Comparison of ENCODE assay signal across 1 cellular context in genomic region chr13:24063281-24063851, GRCh38.
TF ChIP-seq lines count a peak whose summit lies in the region.

No MANE protein-coding gene starts in this region.

TF ChIP-seq in WTC11, 78 proteins besides CTCF, POLR2A, EP300 and RAD21 (continued from another document):
- TF ChIP-seq AFF4 (CRISPR knock-in tag; IDR thresholded peaks at IDR 0.05; ENCODE audit: borderline replicate concordance) (no peak), ZNF121 (CRISPR knock-in tag; IDR thresholded peaks at IDR 0.05) (no peak), NFATC4 (CRISPR knock-in tag; IDR thresholded peaks at IDR 0.05) (no peak), IRF1 (CRISPR knock-in tag; IDR thresholded peaks at IDR 0.05) (no peak), TEAD1 (CRISPR knock-in tag; IDR thresholded peaks at IDR 0.05) (no peak), SP1 (CRISPR knock-in tag; conservative IDR thresholded peaks at IDR 0.05) (no peak), ATF1 (CRISPR knock-in tag; IDR thresholded peaks at IDR 0.05) (no peak), RELA (CRISPR knock-in tag; IDR thresholded peaks at IDR 0.05; ENCODE audit: borderline replicate concordance) (no peak)
- TF ChIP-seq, protein P1, sequence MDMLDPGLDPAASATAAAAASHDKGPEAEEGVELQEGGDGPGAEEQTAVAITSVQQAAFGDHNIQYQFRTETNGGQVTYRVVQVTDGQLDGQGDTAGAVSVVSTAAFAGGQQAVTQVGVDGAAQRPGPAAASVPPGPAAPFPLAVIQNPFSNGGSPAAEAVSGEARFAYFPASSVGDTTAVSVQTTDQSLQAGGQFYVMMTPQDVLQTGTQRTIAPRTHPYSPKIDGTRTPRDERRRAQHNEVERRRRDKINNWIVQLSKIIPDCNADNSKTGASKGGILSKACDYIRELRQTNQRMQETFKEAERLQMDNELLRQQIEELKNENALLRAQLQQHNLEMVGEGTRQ (CRISPR knock-in tag; IDR thresholded peaks at IDR 0.05): no peak
- TF ChIP-seq, protein P2, sequence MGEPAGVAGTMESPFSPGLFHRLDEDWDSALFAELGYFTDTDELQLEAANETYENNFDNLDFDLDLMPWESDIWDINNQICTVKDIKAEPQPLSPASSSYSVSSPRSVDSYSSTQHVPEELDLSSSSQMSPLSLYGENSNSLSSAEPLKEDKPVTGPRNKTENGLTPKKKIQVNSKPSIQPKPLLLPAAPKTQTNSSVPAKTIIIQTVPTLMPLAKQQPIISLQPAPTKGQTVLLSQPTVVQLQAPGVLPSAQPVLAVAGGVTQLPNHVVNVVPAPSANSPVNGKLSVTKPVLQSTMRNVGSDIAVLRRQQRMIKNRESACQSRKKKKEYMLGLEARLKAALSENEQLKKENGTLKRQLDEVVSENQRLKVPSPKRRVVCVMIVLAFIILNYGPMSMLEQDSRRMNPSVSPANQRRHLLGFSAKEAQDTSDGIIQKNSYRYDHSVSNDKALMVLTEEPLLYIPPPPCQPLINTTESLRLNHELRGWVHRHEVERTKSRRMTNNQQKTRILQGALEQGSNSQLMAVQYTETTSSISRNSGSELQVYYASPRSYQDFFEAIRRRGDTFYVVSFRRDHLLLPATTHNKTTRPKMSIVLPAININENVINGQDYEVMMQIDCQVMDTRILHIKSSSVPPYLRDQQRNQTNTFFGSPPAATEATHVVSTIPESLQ (CRISPR knock-in tag; IDR thresholded peaks at IDR 0.05): no peak
- TF ChIP-seq, protein P3, sequence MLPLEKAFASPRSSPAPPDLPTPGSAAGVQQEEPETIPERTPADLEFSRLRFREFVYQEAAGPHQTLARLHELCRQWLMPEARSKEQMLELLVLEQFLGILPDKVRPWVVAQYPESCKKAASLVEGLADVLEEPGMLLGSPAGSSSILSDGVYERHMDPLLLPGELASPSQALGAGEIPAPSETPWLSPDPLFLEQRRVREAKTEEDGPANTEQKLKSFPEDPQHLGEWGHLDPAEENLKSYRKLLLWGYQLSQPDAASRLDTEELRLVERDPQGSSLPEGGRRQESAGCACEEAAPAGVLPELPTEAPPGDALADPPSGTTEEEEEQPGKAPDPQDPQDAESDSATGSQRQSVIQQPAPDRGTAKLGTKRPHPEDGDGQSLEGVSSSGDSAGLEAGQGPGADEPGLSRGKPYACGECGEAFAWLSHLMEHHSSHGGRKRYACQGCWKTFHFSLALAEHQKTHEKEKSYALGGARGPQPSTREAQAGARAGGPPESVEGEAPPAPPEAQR (CRISPR knock-in tag; IDR thresholded peaks at IDR 0.05): no peak
- TF ChIP-seq, protein P4, sequence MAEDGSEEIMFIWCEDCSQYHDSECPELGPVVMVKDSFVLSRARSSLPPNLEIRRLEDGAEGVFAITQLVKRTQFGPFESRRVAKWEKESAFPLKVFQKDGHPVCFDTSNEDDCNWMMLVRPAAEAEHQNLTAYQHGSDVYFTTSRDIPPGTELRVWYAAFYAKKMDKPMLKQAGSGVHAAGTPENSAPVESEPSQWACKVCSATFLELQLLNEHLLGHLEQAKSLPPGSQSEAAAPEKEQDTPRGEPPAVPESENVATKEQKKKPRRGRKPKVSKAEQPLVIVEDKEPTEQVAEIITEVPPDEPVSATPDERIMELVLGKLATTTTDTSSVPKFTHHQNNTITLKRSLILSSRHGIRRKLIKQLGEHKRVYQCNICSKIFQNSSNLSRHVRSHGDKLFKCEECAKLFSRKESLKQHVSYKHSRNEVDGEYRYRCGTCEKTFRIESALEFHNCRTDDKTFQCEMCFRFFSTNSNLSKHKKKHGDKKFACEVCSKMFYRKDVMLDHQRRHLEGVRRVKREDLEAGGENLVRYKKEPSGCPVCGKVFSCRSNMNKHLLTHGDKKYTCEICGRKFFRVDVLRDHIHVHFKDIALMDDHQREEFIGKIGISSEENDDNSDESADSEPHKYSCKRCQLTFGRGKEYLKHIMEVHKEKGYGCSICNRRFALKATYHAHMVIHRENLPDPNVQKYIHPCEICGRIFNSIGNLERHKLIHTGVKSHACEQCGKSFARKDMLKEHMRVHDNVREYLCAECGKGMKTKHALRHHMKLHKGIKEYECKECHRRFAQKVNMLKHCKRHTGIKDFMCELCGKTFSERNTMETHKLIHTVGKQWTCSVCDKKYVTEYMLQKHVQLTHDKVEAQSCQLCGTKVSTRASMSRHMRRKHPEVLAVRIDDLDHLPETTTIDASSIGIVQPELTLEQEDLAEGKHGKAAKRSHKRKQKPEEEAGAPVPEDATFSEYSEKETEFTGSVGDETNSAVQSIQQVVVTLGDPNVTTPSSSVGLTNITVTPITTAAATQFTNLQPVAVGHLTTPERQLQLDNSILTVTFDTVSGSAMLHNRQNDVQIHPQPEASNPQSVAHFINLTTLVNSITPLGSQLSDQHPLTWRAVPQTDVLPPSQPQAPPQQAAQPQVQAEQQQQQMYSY (CRISPR knock-in tag; IDR thresholded peaks at IDR 0.05): no peak
- TF ChIP-seq, protein P5, sequence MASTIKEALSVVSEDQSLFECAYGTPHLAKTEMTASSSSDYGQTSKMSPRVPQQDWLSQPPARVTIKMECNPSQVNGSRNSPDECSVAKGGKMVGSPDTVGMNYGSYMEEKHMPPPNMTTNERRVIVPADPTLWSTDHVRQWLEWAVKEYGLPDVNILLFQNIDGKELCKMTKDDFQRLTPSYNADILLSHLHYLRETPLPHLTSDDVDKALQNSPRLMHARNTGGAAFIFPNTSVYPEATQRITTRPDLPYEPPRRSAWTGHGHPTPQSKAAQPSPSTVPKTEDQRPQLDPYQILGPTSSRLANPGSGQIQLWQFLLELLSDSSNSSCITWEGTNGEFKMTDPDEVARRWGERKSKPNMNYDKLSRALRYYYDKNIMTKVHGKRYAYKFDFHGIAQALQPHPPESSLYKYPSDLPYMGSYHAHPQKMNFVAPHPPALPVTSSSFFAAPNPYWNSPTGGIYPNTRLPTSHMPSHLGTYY (CRISPR knock-in tag; IDR thresholded peaks at IDR 0.05): no peak
